16 cellular contexts compared by ENCODE assay signal in genomic region chr4:98625920-98626319, GRCh38. TPM values are rescaled to one million over a fixed set of nuclear protein-coding genes. Genes with fewer than 3 reads are reported as not detected.
DNase-seq lines count a peak whose midpoint lies in the region; ATAC-seq, FAIRE-seq and TF ChIP-seq lines count a peak whose summit lies in the region.
"Had no signal": no experiment of that assay in that cellular context is flagged by ENCODE, and none has a peak within 500 bp of the region (broad histone marks: within the 10 kb centered on the region; RNA-seq: fewer than 3 reads in every experiment).

No MANE protein-coding gene starts in this region.

- H3K27ac Mint-ChIP-seq in stimulated activated effector memory CD8-positive, alpha-beta T cell treated with anti-CD3 and anti-CD28 coated beads, Interleukin-12 subunit alpha, Interleukin-12 subunit beta, amount 100 ng/mL, for 72 hours, result peak overlapping the region; percentile 61

- no peak for TF ChIP-seq CTCF in Loucy (conservative IDR thresholded peaks at IDR 0.05; ENCODE audit: low read length)
- no peak for TF ChIP-seq CTCF in foreskin keratinocyte (conservative IDR thresholded peaks at IDR 0.05)
- TF ChIP-seq CTCF in pancreas (IDR thresholded peaks at IDR 0.05), result no peak

- WGBS in pancreas, 2 donors, result 81 to 91% methylated on average over 2 of the region's 2 CpGs

- H3K36me3 Mint-ChIP-seq in stimulated activated effector memory CD8-positive, alpha-beta T cell treated with anti-CD3 and anti-CD28 coated beads, Interleukin-12 subunit alpha, Interleukin-12 subunit beta, amount 100 ng/mL, for 72 hours, result no peaks in the 10 kb centered on the region

- no peak for DNase-seq in adipocyte (ENCODE audit: low read depth)
- peak; percentile 63 to 75 for DNase-seq in foreskin keratinocyte
- DNase-seq in stimulated activated effector memory CD8-positive, alpha-beta T cell treated with anti-CD3 and anti-CD28 coated beads, Interleukin-12 subunit alpha, Interleukin-12 subunit beta, amount 100 ng/mL, for 72 hours (ENCODE audit: low spot score in 2 of 2), result no peak
- no peak for DNase-seq in pancreas
- no peak for DNase-seq in DMS153 (lab: John Stamatoyannopoulos, UW)
- DNase-seq in NCI-H524 treated with DMSO at 0.1 percent for 48 hours (lab: John Stamatoyannopoulos, UW), result no peak
- DNase-seq: activated CD4-positive, alpha-beta T cell treated with anti-CD3 and anti-CD28 coated beads for 36 hours; activated T-cell treated with anti-CD3 and anti-CD28 coated beads, Interleukin-2, amount 50 U/mL, for 24 hours; DMS79; effector CD4-positive, alpha-beta T cell; NCI-H2029 treated with DMSO at 0.1 percent for 48 hours; NCI-H748 treated with DMSO at 0.1 percent for 48 hours; small intestine had no signal

- H3K79me2 ChIP-seq in Loucy (ENCODE audit: insufficient read depth, low read length), result peaks cover 51% of the 10 kb centered on the region

- no peaks in the 10 kb centered on the region for H3K9me3 Mint-ChIP-seq in stimulated activated effector memory CD8-positive, alpha-beta T cell treated with anti-CD3 and anti-CD28 coated beads, Interleukin-12 subunit alpha, Interleukin-12 subunit beta, amount 100 ng/mL, for 72 hours
- H3K9me3 Mint-ChIP-seq: activated T-cell treated with anti-CD3 and anti-CD28 coated beads, Interleukin-2, amount 50 U/mL, for 24 hours had no signal

- H3K9ac ChIP-seq in Loucy (ENCODE audit: low read depth, low read length, poor library complexity, severe bottlenecking), result no peak overlapping the region
- no peak overlapping the region for H3K9ac ChIP-seq in adipocyte (ENCODE audit: low read length)
- H3K9ac ChIP-seq: BLaER1 treated with 17β-estradiol and CSF1 and Interleukin-3, amounts not matched to agents 10 nM and 100 nM had no signal

- no peaks in the 10 kb centered on the region for H3F3A ChIP-seq in Loucy (ENCODE audit: low read depth)

- H4K20me1 ChIP-seq in Loucy (ENCODE audit: insufficient read depth, low read length, poor library complexity, severe bottlenecking), result no peaks in the 10 kb centered on the region
- H4K20me1 ChIP-seq: BLaER1 treated with 17β-estradiol and CSF1 and Interleukin-3, amounts not matched to agents 10 nM and 100 nM had no signal

- H3K4me1 Mint-ChIP-seq in stimulated activated effector memory CD8-positive, alpha-beta T cell treated with anti-CD3 and anti-CD28 coated beads, Interleukin-12 subunit alpha, Interleukin-12 subunit beta, amount 100 ng/mL, for 72 hours, result peaks cover 53% of the 10 kb centered on the region

- H3K9me3 ChIP-seq in Loucy (ENCODE audit: insufficient read depth, low read depth, low read length) (no peaks in the 10 kb centered on the region), adipocyte (ENCODE audit: control insufficient read depth, low read length) (peaks cover 7% of the 10 kb centered on the region), pancreas (no peaks in the 10 kb centered on the region)
- H3K9me3 ChIP-seq: BLaER1 treated with 17β-estradiol and CSF1 and Interleukin-3, amounts not matched to agents 10 nM and 100 nM had no signal

- no peak overlapping the region for H3K4me3 ChIP-seq in Loucy (ENCODE audit: low read length, poor library complexity, severe bottlenecking)
- H3K4me3 ChIP-seq in adipocyte (ENCODE audit: low read length), result peak overlapping the region; percentile 31
- no peak overlapping the region for H3K4me3 ChIP-seq in pancreas
- H3K4me3 ChIP-seq: BLaER1 treated with 17β-estradiol and CSF1 and Interleukin-3, amounts not matched to agents 10 nM and 100 nM had no signal

- no peaks in the 10 kb centered on the region for H3K27me3 ChIP-seq in Loucy (ENCODE audit: insufficient read depth, low read length, poor library complexity, severe bottlenecking)
- H3K27me3 ChIP-seq in adipocyte (replicated peaks; ENCODE audit: control insufficient read depth, insufficient read depth, low read length), result no peaks in the 10 kb centered on the region
- H3K27me3 ChIP-seq in foreskin keratinocyte, result no peaks in the 10 kb centered on the region
- no peaks in the 10 kb centered on the region for H3K27me3 ChIP-seq in pancreas
- H3K27me3 ChIP-seq: BLaER1 treated with 17β-estradiol and CSF1 and Interleukin-3, amounts not matched to agents 10 nM and 100 nM had no signal

- no peak overlapping the region for H3K4me3 Mint-ChIP-seq in stimulated activated effector memory CD8-positive, alpha-beta T cell treated with anti-CD3 and anti-CD28 coated beads, Interleukin-12 subunit alpha, Interleukin-12 subunit beta, amount 100 ng/mL, for 72 hours
- H3K4me3 Mint-ChIP-seq: activated CD4-positive, alpha-beta T cell treated with anti-CD3 and anti-CD28 coated beads for 36 hours; activated T-cell treated with anti-CD3 and anti-CD28 coated beads, Interleukin-2, amount 50 U/mL, for 24 hours had no signal

- peak; percentile 77 for ATAC-seq in foreskin keratinocyte
- no peak for ATAC-seq in stimulated activated effector memory CD8-positive, alpha-beta T cell treated with anti-CD3 and anti-CD28 coated beads, Interleukin-12 subunit alpha, Interleukin-12 subunit beta, amount 100 ng/mL, for 72 hours
- ATAC-seq in pancreas, result no peak

- no peaks in the 10 kb centered on the region for H3K9me2 ChIP-seq in Loucy (replicated peaks; ENCODE audit: low read depth, low read length)

- peak overlapping the region; percentile 43 for H3K27ac ChIP-seq in foreskin keratinocyte
- H3K27ac ChIP-seq in pancreas, result no peak overlapping the region
- H3K27ac ChIP-seq: BLaER1 treated with 17β-estradiol and CSF1 and Interleukin-3, amounts not matched to agents 10 nM and 100 nM had no signal

- H3K4me2 ChIP-seq in Loucy (ENCODE audit: low read depth, low read length, poor library complexity, severe bottlenecking), result peak overlapping the region; percentile 62
- H3K4me2 ChIP-seq: BLaER1 treated with 17β-estradiol and CSF1 and Interleukin-3, amounts not matched to agents 10 nM and 100 nM had no signal

- no peak for FAIRE-seq in pancreas (lab: Jason Lieb, UNC)
- FAIRE-seq: frontal cortex, small intestine had no signal

- H3K4me1 ChIP-seq in Loucy (ENCODE audit: insufficient read depth, low read length, poor library complexity, severe bottlenecking) (peaks cover 34% of the 10 kb centered on the region), adipocyte (ENCODE audit: control insufficient read depth, insufficient read depth, low read length) (peaks cover 38% of the 10 kb centered on the region), foreskin keratinocyte (peaks cover 48% of the 10 kb centered on the region), pancreas (peaks cover 0 to 6% (median 0%) of the 10 kb centered on the region in 3 donors)
- H3K4me1 ChIP-seq: BLaER1 treated with 17β-estradiol and CSF1 and Interleukin-3, amounts not matched to agents 10 nM and 100 nM had no signal

- intact Hi-C loops in pancreas (cut with DNase I), result no loop called here

- no peak overlapping the region for H2AFZ ChIP-seq in Loucy (ENCODE audit: low read length)

- H3K36me3 ChIP-seq in Loucy (ENCODE audit: insufficient read depth, low read length) (no peaks in the 10 kb centered on the region), adipocyte (ENCODE audit: control insufficient read depth, insufficient read depth, low read length, severe bottlenecking) (no peaks in the 10 kb centered on the region), pancreas (no peaks in the 10 kb centered on the region)
- H3K36me3 ChIP-seq: BLaER1 treated with 17β-estradiol and CSF1 and Interleukin-3, amounts not matched to agents 10 nM and 100 nM had no signal

RNA-seq across cellular contexts. Expression of gene TSPAN5, which starts 32.5 kb away (rescaled TPM):
- 46.6 and 51.9 TPM in 2 replicates for total RNA-seq in foreskin keratinocyte
- polyA plus RNA-seq in foreskin keratinocyte, result 31.7 and 32.7 TPM in 2 replicates
- total RNA-seq in pancreas, result 1 to 10 TPM in 4 of 6 donors, under 1 TPM in 2; 0.23 to 2.6 (median 1.5) TPM
- polyA plus RNA-seq in pancreas, result 1 to 10 TPM in 1 of 2 donors, under 1 TPM in 1; 0.99 to 1.1 TPM

Comparison
In these comparisons a context has a peak if more than half of its experiments do, and no peak if none do; other contexts are left out.
1. DNase-seq: peak in foreskin keratinocyte (2 of 2); none in adipocyte (single experiment), stimulated activated effector memory CD8-positive, alpha-beta T cell treated with anti-CD3 and anti-CD28 coated beads, Interleukin-12 subunit alpha, Interleukin-12 subunit beta, amount 100 ng/mL, for 72 hours (0 of 2), pancreas (0 of 6), DMS153 (single experiment) and NCI-H524 treated with DMSO at 0.1 percent for 48 hours (single experiment).
2. RNA of gene TSPAN5, which starts 32.5 kb away (total RNA-seq): 46.6 to 51.9 TPM in foreskin keratinocyte; 0.23 to 2.6 TPM in pancreas; every median in the first group is over 10 times any median in the second.